32 cellular contexts compared by ENCODE assay signal in genomic region chr10:90437452-90437851, GRCh38.
DNase-seq lines count a peak whose midpoint lies in the region; ATAC-seq, FAIRE-seq and TF ChIP-seq lines count a peak whose summit lies in the region.
"Had no signal": no experiment of that assay in that cellular context is flagged by ENCODE, and none has a peak within 500 bp of the region (broad histone marks: within the 10 kb centered on the region; RNA-seq: fewer than 3 reads in every experiment).

No MANE protein-coding gene starts in this region.

- H4K20me1 ChIP-seq in HCT116 (ENCODE audit: insufficient read depth): no peaks in the 10 kb centered on the region
- no peaks in the 10 kb centered on the region for H4K20me1 ChIP-seq in neural cell (ENCODE audit: insufficient read depth)

- H3K9ac ChIP-seq in HCT116 (ENCODE audit: low read length) (no peak overlapping the region), neural cell (ENCODE audit: low read length) (no peak overlapping the region)

- H3K79me2 ChIP-seq in HCT116 (ENCODE audit: insufficient read depth, low read length) (no peaks in the 10 kb centered on the region), neural cell (replicated peaks; ENCODE audit: insufficient read depth, low read length) (no peaks in the 10 kb centered on the region)

- no peak for TF ChIP-seq EP300 in neural cell (conservative IDR thresholded peaks at IDR 0.05; ENCODE audit: poor library complexity, severe bottlenecking)

- DNase-seq in HCT116 (ENCODE audit: low read depth, low spot score): no peak
- peak; percentile 55 for DNase-seq in amniotic epithelial cell (ENCODE audit: low read depth)
- DNase-seq in epithelial cell of proximal tubule (ENCODE audit: low read depth): no peak
- DNase-seq in HTR-8/SVneo (ENCODE audit: insufficient read length, low spot score): no peak
- DNase-seq in RCC 7860 (ENCODE audit: low spot score): no peak
- no peak for DNase-seq in MG63
- DNase-seq: ACHN; activated CD4-positive, alpha-beta T cell treated with anti-CD3 and anti-CD28 coated beads, Interleukin-2, amount 10 ng/mL, durations not matched to agents 7 days and 5 days; activated gamma-delta T cell treated with Interleukin-2 at 50 U/mL for 16 hours; activated T-cell treated with anti-CD3 and anti-CD28 coated beads, Interleukin-2, amount 50 U/mL, for 4 hours; BE2C; cortex of kidney; DMS53; effector memory CD8-positive, alpha-beta T cell; KG1; kidney; NCI-H146; NCI-H2107; NCI-H446 treated with DMSO at 0.1 percent for 48 hours; PC-9; retina; SIG-M5; stimulated activated CD4-positive, alpha-beta T cell treated with anti-CD3 and anti-CD28 coated beads, Interleukin-4, amount 100 ng/mL, for 1 hour; substantia nigra; SW 1271; T1000 had no signal

- RAD21 ChIA-PET in HCT116 (lab: Charles Lee; ENCODE audit: low non-redundant PET in 1 of 2, low total read pairs in 2 of 2, uncharacterized antibody in 2 of 2, unreplicated experiment in 2 of 2): no interaction called here

- POLR2A ChIA-PET in HCT116 (lab: Charles Lee): no interaction called here

- H3K27me3 ChIP-seq in HCT116 (ENCODE audit: insufficient read depth, low read length) (no peaks in the 10 kb centered on the region), neural cell (ENCODE audit: insufficient read depth, low read depth, low read length) (no peaks in the 10 kb centered on the region), MG63 (no peaks in the 10 kb centered on the region)
- H3K27me3 ChIP-seq: BE2C had no signal

- BruUV-seq in HCT116 (replicated peaks; lab: Mats Ljungman, UMichigan): no TSS peak

- H3F3A ChIP-seq in neural cell (ENCODE audit: insufficient read depth, low read length, poor library complexity, severe bottlenecking): no peaks in the 10 kb centered on the region

- ATAC-seq in HCT116 (no peak), GM18858 (IDR thresholded peaks at IDR 0.05; ENCODE audit: unreplicated experiment) (no peak)
- ATAC-seq: activated T-cell treated with anti-CD3 and anti-CD28 coated beads, Interleukin-2, amount 50 U/mL, for 4 hours; effector memory CD8-positive, alpha-beta T cell; natural killer cell treated with Interleukin-12 subunit alpha and Interleukin-12 subunit beta and Interleukin-15 and Interleukin-18, amount 100 ng/mL, for 72 hours; WTC11 had no signal

- H3K9me2 ChIP-seq in HCT116 (ENCODE audit: insufficient read depth) (no peaks in the 10 kb centered on the region), neural cell (ENCODE audit: insufficient read depth, low read length) (no peaks in the 10 kb centered on the region)

- H2AFZ ChIP-seq in HCT116 (ENCODE audit: low read depth, low read length, poor library complexity, severe bottlenecking) (peak overlapping the region; percentile 23), neural cell (ENCODE audit: low read depth, low read length) (no peak overlapping the region)
- H2AFZ ChIP-seq: PC-9 had no signal

- no peak overlapping the region for H3K4me3 ChIP-seq in HCT116 (replicated peaks in 1 of 2; ENCODE audit: low read depth in 1 of 2, low read length in 2 of 2)
- no peak overlapping the region for H3K4me3 ChIP-seq in epithelial cell of proximal tubule (ENCODE audit: low read depth, low read length)
- H3K4me3 ChIP-seq in neural cell (ENCODE audit: low read length): no peak overlapping the region
- H3K4me3 ChIP-seq in MG63: no peak overlapping the region
- H3K4me3 ChIP-seq: PC-9 had no signal

- TF ChIP-seq CTCF in HCT116 (IDR thresholded peaks at IDR 0.05 in 2 of 3, conservative IDR thresholded peaks at IDR 0.05 in 1 of 3; ENCODE audit: borderline replicate concordance in 1 of 3, insufficient read depth in 1 of 3, low read depth in 2 of 3, low read length in 2 of 3): no peak; a peak in 1 of 6 replicates
- peak; percentile 14 for TF ChIP-seq CTCF in epithelial cell of proximal tubule (conservative IDR thresholded peaks at IDR 0.05; ENCODE audit: low read depth, low read length)
- peak; percentile 29 for TF ChIP-seq CTCF in neural cell (IDR thresholded peaks at IDR 0.05; ENCODE audit: poor library complexity, severe bottlenecking)

- H3K36me3 ChIP-seq in HCT116 (ENCODE audit: control insufficient read depth in 1 of 2, insufficient read depth in 2 of 2, low read length in 2 of 2): no peaks in the 10 kb centered on the region
- H3K36me3 ChIP-seq in neural cell (ENCODE audit: insufficient read depth, low read length): no peaks in the 10 kb centered on the region
- no peaks in the 10 kb centered on the region for H3K36me3 ChIP-seq in MG63
- H3K36me3 ChIP-seq: BE2C had no signal

- TF ChIP-seq RAD21 in HCT116 (IDR thresholded peaks at IDR 0.05; ENCODE audit: low read depth) (peak; percentile 11; the same call in 1 of the 2 replicates), neural cell (conservative IDR thresholded peaks at IDR 0.05) (peak; percentile 52)

- no peaks in the 10 kb centered on the region for H3K4me1 ChIP-seq in HCT116 (ENCODE audit: control insufficient read depth in 1 of 2, insufficient read depth in 2 of 2, low read length in 2 of 2)
- H3K4me1 ChIP-seq: BE2C had no signal

- H3K27ac ChIP-seq in HCT116 (ENCODE audit: low read depth, low read length) (no peak overlapping the region), neural cell (ENCODE audit: low read length) (peak overlapping the region; percentile 35)
- H3K27ac ChIP-seq: PC-9 had no signal

- CTCF ChIA-PET in HCT116 (lab: Charles Lee): no interaction called here

- no peak for FAIRE-seq in HTR-8/SVneo (lab: Jason Lieb, UNC)
- FAIRE-seq in RCC 7860 (lab: Jason Lieb, UNC): no peak
- FAIRE-seq: GM19239, H54, kidney had no signal

- H3K9me3 ChIP-seq in HCT116 (ENCODE audit: control insufficient read depth in 1 of 2, insufficient read depth in 1 of 2, low read depth in 1 of 2, low read length in 2 of 2) (0 out of 4 replicates have a peak, but pooled peaks cover 0 to 4% of the 10 kb centered on the region in 2 experiments), neural cell (ENCODE audit: low read length) (no peaks in the 10 kb centered on the region), MG63 (0 out of 2 replicates have a peak, but pooled peaks cover 2% of the 10 kb centered on the region)
- H3K9me3 ChIP-seq: BE2C had no signal

- intact Hi-C loops in HCT116 (cut with micrococcal nuclease): no loop called here

- TF ChIP-seq POLR2A in HCT116 (IDR thresholded peaks at IDR 0.05; ENCODE audit: borderline replicate concordance, extremely low read depth, insufficient read depth, insufficient read length): no peak

- H3K4me2 ChIP-seq in HCT116 (ENCODE audit: low read length) (no peak overlapping the region), neural cell (ENCODE audit: low read length) (no peak overlapping the region)
- H3K4me2 ChIP-seq: PC-9 had no signal

TF ChIP-seq in HCT116, 20 proteins besides CTCF, POLR2A, EP300 and RAD21 (continues in another document):
- no peak for TF ChIP-seq MAX (IDR thresholded peaks at IDR 0.05)
- no peak for TF ChIP-seq CBX3 (IDR thresholded peaks at IDR 0.05; ENCODE audit: low read depth)
- no peak for TF ChIP-seq ZBTB33 (IDR thresholded peaks at IDR 0.05; ENCODE audit: extremely low read depth, insufficient replicate concordance, low read length)
- TF ChIP-seq EZH2 (IDR thresholded peaks at IDR 0.05): no peak
- no peak for TF ChIP-seq ATF3 (IDR thresholded peaks at IDR 0.05)

TF ChIP-seq in neural cell, 6 proteins besides CTCF, POLR2A, EP300 and RAD21:
- peak; percentile 18 for TF ChIP-seq SMC3 (conservative IDR thresholded peaks at IDR 0.05; ENCODE audit: poor library complexity)
- TF ChIP-seq REST (IDR thresholded peaks at IDR 0.05; ENCODE audit: borderline replicate concordance): no peak
- TF ChIP-seq TAF1 (IDR thresholded peaks at IDR 0.05; ENCODE audit: low read depth): no peak

Comparison
In these comparisons a context has a peak if more than half of its experiments do, and no peak if none do; other contexts are left out.
1. CTCF ChIP-seq: peak in epithelial cell of proximal tubule (single experiment) and neural cell (single experiment); none in HCT116 (0 of 3).